14 cellular contexts compared by ENCODE assay signal in genomic region chr12:19031032-19031431, GRCh38.
DNase-seq lines count a peak whose midpoint lies in the region; ATAC-seq, FAIRE-seq and TF ChIP-seq lines count a peak whose summit lies in the region.
"Had no signal": no experiment of that assay in that cellular context is flagged by ENCODE, and none has a peak within 500 bp of the region (broad histone marks: within the 10 kb centered on the region; RNA-seq: fewer than 3 reads in every experiment).

No MANE protein-coding gene starts in this region.

- no peak overlapping the region for H3K9ac ChIP-seq in smooth muscle cell (ENCODE audit: low read depth)

- no peak for TF ChIP-seq POLR2A in H54 (IDR thresholded peaks at IDR 0.05; ENCODE audit: low read depth, low read length)

- ATAC-seq in GM21390 (IDR thresholded peaks at IDR 0.05; ENCODE audit: unreplicated experiment) (no peak), GM21529 (IDR thresholded peaks at IDR 0.05; ENCODE audit: unreplicated experiment) (no peak)
- ATAC-seq in activated naive CD4-positive, alpha-beta T cell treated with anti-CD3 and anti-CD28 coated beads, Interleukin-2, amount 50 U/mL, for 72 hours: no peak
- ATAC-seq: effector memory CD8-positive, alpha-beta T cell had no signal

- peaks cover 8 to 11% of the 10 kb centered on the region in 2 donors for H3K9me3 Mint-ChIP-seq in activated naive CD4-positive, alpha-beta T cell treated with anti-CD3 and anti-CD28 coated beads, Interleukin-2, amount 50 U/mL, for 72 hours
- H3K9me3 Mint-ChIP-seq: activated naive CD4-positive, alpha-beta T cell treated with anti-CD3 and anti-CD28 coated beads, Interleukin-2, amount 50 U/mL, for 24 hours had no signal

- H3K4me3 ChIP-seq in SJCRH30 (no peak overlapping the region), smooth muscle cell (no peak overlapping the region)
- H3K4me3 ChIP-seq: prostate gland had no signal

- no peaks in the 10 kb centered on the region for H4K20me1 ChIP-seq in smooth muscle cell (ENCODE audit: low read depth)

- no peaks in the 10 kb centered on the region for H3F3A ChIP-seq in smooth muscle cell (ENCODE audit: low read depth)

- H3K27me3 ChIP-seq in SJCRH30 (no peaks in the 10 kb centered on the region), smooth muscle cell (ENCODE audit: low read depth) (no peaks in the 10 kb centered on the region)

- 14% methylated on average over 4 of the region's 4 CpGs for WGBS in smooth muscle cell (ENCODE audit: low lambda C conversion rate)

- no peaks in the 10 kb centered on the region for H3K79me2 ChIP-seq in smooth muscle cell (ENCODE audit: low read depth)

- no peak overlapping the region for H3K27ac Mint-ChIP-seq in activated naive CD4-positive, alpha-beta T cell treated with anti-CD3 and anti-CD28 coated beads, Interleukin-2, amount 50 U/mL, for 72 hours
- H3K27ac Mint-ChIP-seq: activated naive CD4-positive, alpha-beta T cell treated with anti-CD3 and anti-CD28 coated beads, Interleukin-2, amount 50 U/mL, for 24 hours; effector memory CD8-positive, alpha-beta T cell had no signal

- H3K4me2 ChIP-seq in smooth muscle cell: peak overlapping the region; percentile 20

- H2AFZ ChIP-seq in smooth muscle cell (ENCODE audit: low read depth): no peak overlapping the region

- no peaks in the 10 kb centered on the region; the same call in 1 of the 2 replicates for H3K9me3 ChIP-seq in SJCRH30 (replicated peaks)
- H3K9me3 ChIP-seq in smooth muscle cell (replicated peaks; ENCODE audit: low read depth): no peaks in the 10 kb centered on the region
- H3K9me3 ChIP-seq: prostate gland had no signal

- FAIRE-seq in H54 (lab: Jason Lieb, UNC): peak; percentile 98
- FAIRE-seq: G401.6, H1 had no signal

- no peaks in the 10 kb centered on the region for H3K4me1 ChIP-seq in SJCRH30
- H3K4me1 ChIP-seq in smooth muscle cell (ENCODE audit: low read depth): peaks cover 7% of the 10 kb centered on the region
- H3K4me1 ChIP-seq: prostate gland had no signal

- H3K36me3 Mint-ChIP-seq in activated naive CD4-positive, alpha-beta T cell treated with anti-CD3 and anti-CD28 coated beads, Interleukin-2, amount 50 U/mL, for 72 hours: no peaks in the 10 kb centered on the region
- H3K36me3 Mint-ChIP-seq: activated naive CD4-positive, alpha-beta T cell treated with anti-CD3 and anti-CD28 coated beads, Interleukin-2, amount 50 U/mL, for 24 hours had no signal

- no peak for TF ChIP-seq CTCF in smooth muscle cell (IDR thresholded peaks at IDR 0.05; ENCODE audit: borderline replicate concordance, insufficient read depth, poor library complexity, severe bottlenecking)

- peak; percentile 49 for DNase-seq in H54 (ENCODE audit: insufficient read length, low spot score)
- DNase-seq in SJCRH30: peak; percentile 25 to 33
- peak; percentile 90 for DNase-seq in fibroblast of peridontal ligament (ENCODE audit: extremely low read depth)
- no peak for DNase-seq in smooth muscle cell (lab: John Stamatoyannopoulos, UW; ENCODE audit: unreplicated experiment)
- no peak for DNase-seq in activated naive CD4-positive, alpha-beta T cell treated with anti-CD3 and anti-CD28 coated beads, Interleukin-2, amount 50 U/mL, for 72 hours (ENCODE audit: low spot score in 2 of 2)
- DNase-seq: activated CD4-positive, alpha-beta T cell treated with anti-CD3 and anti-CD28 coated beads, Interleukin-2, amount 50 U/mL, for 48 hours; effector memory CD8-positive, alpha-beta T cell; NCI-H526 treated with DMSO at 0.1 percent for 48 hours had no signal

- H3K27ac ChIP-seq in SJCRH30 (no peak overlapping the region), smooth muscle cell (ENCODE audit: low read depth) (peak overlapping the region; percentile 65)
- H3K27ac ChIP-seq: prostate gland had no signal

- H3K36me3 ChIP-seq in SJCRH30: no peaks in the 10 kb centered on the region
- H3K36me3 ChIP-seq in smooth muscle cell (ENCODE audit: low read depth): no peaks in the 10 kb centered on the region
- H3K36me3 ChIP-seq: prostate gland had no signal

Comparison
In these comparisons a context has a peak if more than half of its experiments do, and no peak if none do; other contexts are left out.
1. DNase-seq: peak in H54 (single experiment), SJCRH30 (2 of 2) and fibroblast of peridontal ligament (single experiment); none in smooth muscle cell (single experiment) and activated naive CD4-positive, alpha-beta T cell treated with anti-CD3 and anti-CD28 coated beads, Interleukin-2, amount 50 U/mL, for 72 hours (0 of 2).